In genomic region chr9:124697326-124698200, GRCh38 we compare ENCODE assay signal across 16 cellular contexts.
A peak's percentile ranks its signal among the peaks of the same experiment; 100 is the strongest.
DNase-seq lines count a peak whose midpoint lies in the region; TF ChIP-seq lines count a peak whose summit lies in the region.
"Had no signal": no experiment of that assay in that cellular context is flagged by ENCODE, and none has a peak within 500 bp of the region (broad histone marks: within the 10 kb centered on the region; RNA-seq: fewer than 3 reads in every experiment).

No MANE protein-coding gene starts in this region.

- H3K4me2 ChIP-seq in BLaER1, result 0 out of 2 replicates have a peak overlapping the region, but pooled peaks have one; percentile 8

- TF ChIP-seq POLR2A in lower leg skin (IDR thresholded peaks at IDR 0.05) (no peak), erythroblast (IDR thresholded peaks at IDR 0.05; ENCODE audit: low read length) (no peak)

- POLR2A ChIA-PET in HEK293T (lab: Yijun Ruan, JAX), result interaction anchor here (1.0 kb wide), 1 partner anchor 39 kb away, joined by 3 read pairs; no protein-coding TSS in a partner anchor

- intact Hi-C loops in lower leg skin (cut with DNase I; ENCODE audit: low total_unique reads), result no loop called here

- H3K4me3 ChIP-seq in BLaER1 (no peak overlapping the region), choroid plexus epithelial cell (ENCODE audit: low read depth, low read length) (no peak overlapping the region), muscle layer of colon (ENCODE audit: low read depth in 1 of 2, low read length in 2 of 2) (no peak overlapping the region), lower leg skin (ENCODE audit: low read depth, poor library complexity, severe bottlenecking) (no peak overlapping the region), BE2C (ENCODE audit: low read depth, low read length) (no peak overlapping the region)
- H3K4me3 ChIP-seq: gastroesophageal sphincter, stomach had no signal

- 78 to 80% methylated on average over 5 of the region's 5 CpGs for WGBS in lower leg skin, 2 donors

- TF ChIP-seq CTCF in choroid plexus epithelial cell (conservative IDR thresholded peaks at IDR 0.05; ENCODE audit: low read depth, low read length), result no peak
- no peak for TF ChIP-seq CTCF in lower leg skin (IDR thresholded peaks at IDR 0.05)
- TF ChIP-seq CTCF in BE2C (IDR thresholded peaks at IDR 0.05; ENCODE audit: low read depth, low read length), result no peak

- H3K9me3 ChIP-seq in BLaER1 (no peaks in the 10 kb centered on the region), muscle layer of colon (ENCODE audit: low read length) (no peaks in the 10 kb centered on the region), BE2C (no peaks in the 10 kb centered on the region)
- H3K9me3 ChIP-seq: gastroesophageal sphincter, stomach had no signal

- no peak overlapping the region for H3K27ac ChIP-seq in BLaER1
- peak overlapping the region; percentile 39 for H3K27ac ChIP-seq in muscle layer of colon (ENCODE audit: low read depth, low read length)
- H3K27ac ChIP-seq: stomach had no signal

- H3K27me3 ChIP-seq in BLaER1, result no peaks in the 10 kb centered on the region
- H3K27me3 ChIP-seq in muscle layer of colon (ENCODE audit: control insufficient read depth in 1 of 2, insufficient read depth in 2 of 2, low read length in 2 of 2), result no peaks in the 10 kb centered on the region
- no peaks in the 10 kb centered on the region for H3K27me3 ChIP-seq in BE2C
- H3K27me3 ChIP-seq: gastroesophageal sphincter, stomach had no signal

- H4K20me1 ChIP-seq in BLaER1, result peaks cover 68% of the 10 kb centered on the region

- H3K36me3 ChIP-seq in BLaER1, result peaks cover 70% of the 10 kb centered on the region
- no peaks in the 10 kb centered on the region for H3K36me3 ChIP-seq in muscle layer of colon (ENCODE audit: insufficient read depth, low read length)
- H3K36me3 ChIP-seq in BE2C, result no peaks in the 10 kb centered on the region
- H3K36me3 ChIP-seq: gastroesophageal sphincter, stomach had no signal

- H3K9ac ChIP-seq in BLaER1 (no peak overlapping the region), muscle layer of colon (ENCODE audit: low read length) (no peak overlapping the region)

- CTCF ChIA-PET in HEK293T (lab: Yijun Ruan, JAX), result interaction anchor here (0.6 to 0.7 kb wide), 2 partner anchors 160 to 161 kb away, joined by 4 to 6 read pairs; no protein-coding TSS in a partner anchor

- H3K4me1 ChIP-seq in BLaER1 (peaks cover 16% of the 10 kb centered on the region), muscle layer of colon (ENCODE audit: insufficient read depth, low read length) (peaks cover 16% of the 10 kb centered on the region), BE2C (no peaks in the 10 kb centered on the region; the same call in 1 of the 2 replicates)
- H3K4me1 ChIP-seq: stomach had no signal

- DNase-seq in M059J (ENCODE audit: low read depth), result peak; percentile 65
- DNase-seq in choroid plexus epithelial cell (ENCODE audit: low read depth), result peak; percentile 77
- DNase-seq in HEK293T (ENCODE audit: extremely low spot score), result no peak
- no peak for DNase-seq in lower leg skin (ENCODE audit: low spot score in 2 of 2)
- no peak for DNase-seq in BE2C
- no peak for DNase-seq in erythroblast (lab: John Stamatoyannopoulos, UW)
- DNase-seq: activated CD4-positive, alpha-beta T cell treated with anti-CD3 and anti-CD28 coated beads, Interleukin-2, amount 50 U/mL, for 4 hours; activated effector memory CD4-positive, alpha-beta T cell treated with anti-CD3 and anti-CD28 coated beads, Interleukin-2, amount 50 U/mL, for 16 hours; CD4-positive, CD25-positive, alpha-beta regulatory T cell; NCI-H1436 treated with DMSO at 0.1 percent for 48 hours; NCI-H69; stomach; T-cell had no signal

TF ChIP-seq in HEK293T, 16 proteins besides CTCF, POLR2A, EP300 and RAD21:
- TF ChIP-seq PKNOX1 (IDR thresholded peaks at IDR 0.05) (no peak), ARNT (IDR thresholded peaks at IDR 0.05) (no peak), ZNF384 (IDR thresholded peaks at IDR 0.05) (no peak), SP1 (IDR thresholded peaks at IDR 0.05) (no peak), FOXK2 (IDR thresholded peaks at IDR 0.05) (no peak), CTBP1 (IDR thresholded peaks at IDR 0.05; ENCODE audit: borderline replicate concordance) (no peak), L3MBTL2 (conservative IDR thresholded peaks at IDR 0.05) (no peak), FOXM1 (IDR thresholded peaks at IDR 0.05; ENCODE audit: borderline replicate concordance) (no peak), TARDBP (IDR thresholded peaks at IDR 0.05) (no peak)

Comparison
In these comparisons a context has a peak if more than half of its experiments do, and no peak if none do; other contexts are left out.
1. DNase-seq: peak in M059J (single experiment) and choroid plexus epithelial cell (single experiment); none in HEK293T (single experiment), lower leg skin (0 of 2), BE2C (single experiment) and erythroblast (0 of 2).